Comparison of ENCODE assay signal across 9 cellular contexts in the genomic region with DNA sequence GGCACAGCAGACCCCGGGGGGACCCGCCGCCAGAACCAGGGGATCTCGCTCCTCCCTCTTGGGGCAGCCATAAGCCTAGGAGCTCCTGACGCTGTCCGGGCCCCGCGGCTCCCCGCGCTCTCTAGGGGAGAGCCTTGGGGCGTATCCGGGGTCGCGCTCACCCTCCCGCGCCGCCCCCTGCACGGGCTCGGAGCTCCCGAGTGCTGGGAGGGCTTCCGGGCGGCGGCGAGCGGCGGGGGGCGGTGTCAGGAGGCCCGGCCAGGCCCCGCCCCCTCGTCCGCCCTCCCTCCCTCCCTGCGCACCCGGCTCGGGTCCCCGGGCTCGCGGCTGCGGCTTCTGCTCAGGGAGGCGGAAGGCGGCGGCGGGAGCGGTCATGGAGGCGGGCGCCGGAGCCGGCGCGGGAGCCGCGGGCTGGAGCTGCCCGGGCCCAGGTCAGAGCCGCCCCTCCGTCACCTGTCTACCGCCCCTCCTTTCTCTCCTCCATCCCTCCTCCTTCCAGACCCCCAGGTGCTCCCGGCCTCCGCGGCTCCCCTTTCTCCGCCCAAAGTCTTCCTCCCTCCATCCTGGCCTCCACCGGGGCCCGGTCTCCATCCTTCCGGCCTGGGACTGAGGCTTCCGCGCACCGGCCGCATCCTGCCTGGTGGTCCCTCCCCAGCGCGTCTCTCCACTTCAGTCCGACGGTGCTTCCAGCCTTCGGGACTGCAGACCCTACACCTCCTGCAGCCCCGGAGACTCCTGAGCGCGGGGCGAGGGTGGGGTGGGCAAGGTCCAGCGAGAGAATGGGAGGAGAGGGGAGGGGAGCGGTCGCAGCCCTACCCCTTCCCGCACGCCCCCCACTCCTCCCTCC. TPM values are rescaled to one million over a fixed set of nuclear protein-coding genes. Genes with fewer than 3 reads are reported as not detected.
DNase-seq lines count a peak whose midpoint lies in the region; ATAC-seq, FAIRE-seq and TF ChIP-seq lines count a peak whose summit lies in the region.
"Had no signal": no experiment of that assay in that cellular context is flagged by ENCODE, and none has a peak within 500 bp of the region (broad histone marks: within the 10 kb centered on the region; RNA-seq: fewer than 3 reads in every experiment).

No MANE protein-coding gene starts in this region.

- H3K4ac ChIP-seq in IMR-90 (ENCODE audit: low read depth, low read length): peak overlapping the region; percentile 66

- H3K27ac ChIP-seq in IMR-90 (ENCODE audit: insufficient read depth, low read length) (peak overlapping the region; percentile 32; the same call in 1 of the 2 replicates), SJSA1 (no peak overlapping the region), pancreas (no peak overlapping the region), tibial artery (peak overlapping the region; percentile 67 to 73)

- peak overlapping the region; percentile 45 for H2AK5ac ChIP-seq in IMR-90 (ENCODE audit: low read depth, low read length)

- peak overlapping the region; percentile 88 to 95; a peak in 3 of 4 replicates for H4K8ac ChIP-seq in IMR-90 (ENCODE audit: low read depth in 2 of 2, low read length in 2 of 2)

- H4K91ac ChIP-seq in IMR-90 (ENCODE audit: insufficient read depth, low read depth, low read length): peak overlapping the region; percentile 41

- intact Hi-C loops in Calu3 (cut with micrococcal nuclease; ENCODE audit: unreplicated experiment) (loop anchor here (5.0 kb wide), 1 partner anchor 91 kb away; no protein-coding TSS in a partner anchor), IMR-90 (cut with micrococcal nuclease) (loop anchor here (5.0 kb wide), 1 partner anchor 36 kb away; no protein-coding TSS in a partner anchor), pancreas (cut with DNase I) (no loop called here), tibial artery (cut with DNase I; ENCODE audit: low total_unique reads) (loop anchor here (5.0 kb wide), 1 partner anchor 36 kb away; no protein-coding TSS in a partner anchor)
- intact Hi-C loops in activated naive CD4-positive, alpha-beta T cell treated with anti-CD3 and anti-CD28 coated beads for 36 hours (cut with micrococcal nuclease): loop anchor here (1.0 to 5.0 kb wide), 5 partner anchors 52 to 448 kb away; a partner anchor contains a TSS

- peak overlapping the region; percentile 51; the same call in 1 of the 2 replicates for H4K5ac ChIP-seq in IMR-90 (ENCODE audit: low read depth, low read length)

- peak overlapping the region; percentile 78 for H3K9ac ChIP-seq in IMR-90 (ENCODE audit: low read depth, low read length)

- no peak for TF ChIP-seq RAD21 in IMR-90 (IDR thresholded peaks at IDR 0.05; ENCODE audit: low read length)

- 3% methylated on average over 11 of the region's 80 CpGs; no CpG with 5 or more reads in 1 of the 2 experiments for WGBS in IMR-90 (ENCODE audit: extremely low coverage in 2 of 2, insufficient read length in 1 of 2), 2 experiments
- 0 to 1% methylated on average over 34 to 80 of the region's 80 CpGs for WGBS in pancreas, 2 donors

- no peak overlapping the region for H2BK5ac ChIP-seq in IMR-90 (ENCODE audit: low read depth, low read length, poor library complexity, severe bottlenecking)

- H3K36me3 Mint-ChIP-seq in Calu3 (ENCODE audit: insufficient read depth, unreplicated experiment): peaks cover 15% of the 10 kb centered on the region
- H3K36me3 Mint-ChIP-seq in activated naive CD4-positive, alpha-beta T cell treated with anti-CD3 and anti-CD28 coated beads for 36 hours (ENCODE audit: low read depth): no peaks in the 10 kb centered on the region
- peaks cover 17% of the 10 kb centered on the region for H3K36me3 Mint-ChIP-seq in glutamatergic neuron (ENCODE audit: unreplicated experiment)

- H3K36me3 ChIP-seq in IMR-90 (ENCODE audit: control insufficient read depth, insufficient read depth, low read length) (peaks cover 6% of the 10 kb centered on the region), SJSA1 (no peaks in the 10 kb centered on the region), pancreas (no peaks in the 10 kb centered on the region), tibial artery (no peaks in the 10 kb centered on the region)

- no peak overlapping the region for H2BK20ac ChIP-seq in IMR-90 (ENCODE audit: low read depth, low read length)

- H3K27me3 Mint-ChIP-seq in Calu3 (ENCODE audit: unreplicated experiment): peaks cover 70% of the 10 kb centered on the region
- H3K27me3 Mint-ChIP-seq in activated naive CD4-positive, alpha-beta T cell treated with anti-CD3 and anti-CD28 coated beads for 36 hours (ENCODE audit: low read depth): peaks cover 3% of the 10 kb centered on the region
- peaks cover 10% of the 10 kb centered on the region for H3K27me3 Mint-ChIP-seq in glutamatergic neuron (ENCODE audit: unreplicated experiment)

- H3K56ac ChIP-seq in IMR-90 (ENCODE audit: extremely low read depth, insufficient read depth, low read length): 0 out of 2 replicates have a peak overlapping the region, but pooled peaks have one; percentile 38

- peak overlapping the region; percentile 87 for H2AK9ac ChIP-seq in IMR-90 (replicated peaks; ENCODE audit: low read depth, low read length, poor library complexity)

- dilution Hi-C loops in IMR-90 (cut with HindIII; ENCODE audit: low sequenced_read_pairs, unreplicated experiment): no loop called here

- peak overlapping the region; percentile 95 for H3K4me3 ChIP-seq in IMR-90 (ENCODE audit: insufficient read depth, low read depth, low read length)
- peak overlapping the region; percentile 78 for H3K4me3 ChIP-seq in SJSA1
- peak overlapping the region; percentile 49 to 77 (median 75) for H3K4me3 ChIP-seq in pancreas
- peak overlapping the region; percentile 77 for H3K4me3 ChIP-seq in tibial artery

- ATAC-seq in GM21423 (IDR thresholded peaks at IDR 0.05; ENCODE audit: unreplicated experiment): peak; percentile 79
- peak; percentile 94 for ATAC-seq in IMR-90 (ENCODE audit: low read depth)
- peak; percentile 93 to 96 (median 96) for ATAC-seq in pancreas

- H3K4me3 Mint-ChIP-seq in Calu3 (ENCODE audit: low read depth, unreplicated experiment) (peak overlapping the region; percentile 76), glutamatergic neuron (ENCODE audit: unreplicated experiment) (peak overlapping the region; percentile 90)
- H3K4me3 Mint-ChIP-seq in activated naive CD4-positive, alpha-beta T cell treated with anti-CD3 and anti-CD28 coated beads for 36 hours: peak overlapping the region; percentile 82

- H3K27ac Mint-ChIP-seq in Calu3 (ENCODE audit: unreplicated experiment) (no peak overlapping the region), glutamatergic neuron (ENCODE audit: unreplicated experiment) (peak overlapping the region; percentile 66)
- no peak overlapping the region for H3K27ac Mint-ChIP-seq in activated naive CD4-positive, alpha-beta T cell treated with anti-CD3 and anti-CD28 coated beads for 36 hours

- TF ChIP-seq CTCF in Calu3 (IDR thresholded peaks at IDR 0.05; ENCODE audit: unreplicated experiment): no peak
- TF ChIP-seq CTCF in IMR-90 (conservative IDR thresholded peaks at IDR 0.05; ENCODE audit: low read depth, low read length): no peak
- TF ChIP-seq CTCF in glutamatergic neuron (IDR thresholded peaks at IDR 0.05; ENCODE audit: partially characterized antibody, unreplicated experiment): no peak
- no peak for TF ChIP-seq CTCF in pancreas (IDR thresholded peaks at IDR 0.05)
- TF ChIP-seq CTCF in tibial artery (IDR thresholded peaks at IDR 0.05): no peak

- peak overlapping the region; percentile 94 for H3K4me2 ChIP-seq in IMR-90 (ENCODE audit: low read depth, low read length)

- H3K27me3 ChIP-seq in IMR-90 (ENCODE audit: control insufficient read depth, insufficient read depth, low read length) (peaks cover 11% of the 10 kb centered on the region; the same call in 1 of the 2 replicates), SJSA1 (replicated peaks) (peaks cover 8% of the 10 kb centered on the region; the same call in 1 of the 2 replicates), pancreas (no peaks in the 10 kb centered on the region), tibial artery (no peaks in the 10 kb centered on the region)

- TF ChIP-seq POLR2A in IMR-90 (IDR thresholded peaks at IDR 0.05; ENCODE audit: low read depth, low read length): no peak

- peak overlapping the region; percentile 45; the same call in 1 of the 2 replicates for H3K23ac ChIP-seq in IMR-90 (ENCODE audit: low read depth, low read length)

- H3K4me1 ChIP-seq in IMR-90 (ENCODE audit: control insufficient read depth, insufficient read depth, low read length) (peaks cover 9% of the 10 kb centered on the region), SJSA1 (replicated peaks) (peaks cover 10% of the 10 kb centered on the region), pancreas (peaks cover 0 to 5% (median 4%) of the 10 kb centered on the region in 3 donors), tibial artery (peaks cover 0 to 23% (median 18%) of the 10 kb centered on the region in 4 donors)

- no peaks in the 10 kb centered on the region for H3K9me3 ChIP-seq in IMR-90 (ENCODE audit: control insufficient read depth, insufficient read depth, low read length)
- no peaks in the 10 kb centered on the region for H3K9me3 ChIP-seq in SJSA1 (replicated peaks)
- no peaks in the 10 kb centered on the region for H3K9me3 ChIP-seq in pancreas
- no peaks in the 10 kb centered on the region for H3K9me3 ChIP-seq in tibial artery

- POLR2A ChIA-PET in IMR-90 (lab: Charles Lee; ENCODE audit: unreplicated experiment): no interaction called here

- DNase-seq in Calu3: peak; percentile 71
- DNase-seq in IMR-90: peak; percentile 38
- peak; percentile 52 to 68 for DNase-seq in SJSA1 (ENCODE audit: low read depth in 1 of 2, low spot score in 2 of 2)
- DNase-seq in activated naive CD4-positive, alpha-beta T cell treated with anti-CD3 and anti-CD28 coated beads for 36 hours: peak; percentile 79
- DNase-seq in glutamatergic neuron: peak; percentile 85
- DNase-seq in pancreas: peak; percentile 65 to 91 (median 78)
- DNase-seq in tibial artery: peak; percentile 66 to 88

- peaks cover 0 to 13% of the 10 kb centered on the region in 2 experiments; a peak in 2 of 4 replicates for H3K79me1 ChIP-seq in IMR-90 (ENCODE audit: low read depth in 1 of 2, low read length in 2 of 2)

- H4K20me1 ChIP-seq in IMR-90 (ENCODE audit: insufficient read depth, low read length): no peaks in the 10 kb centered on the region

- H2BK15ac ChIP-seq in IMR-90 (ENCODE audit: low read depth, low read length): no peak overlapping the region; the same call in 2 of the 3 replicates

- H3K9me3 Mint-ChIP-seq in Calu3 (ENCODE audit: low read depth, unreplicated experiment) (no peaks in the 10 kb centered on the region), glutamatergic neuron (ENCODE audit: unreplicated experiment) (peaks cover 6% of the 10 kb centered on the region)
- no peaks in the 10 kb centered on the region for H3K9me3 Mint-ChIP-seq in activated naive CD4-positive, alpha-beta T cell treated with anti-CD3 and anti-CD28 coated beads for 36 hours

- H2BK120ac ChIP-seq in IMR-90 (ENCODE audit: low read depth, low read length): no peak overlapping the region; the same call in 1 of the 2 replicates

- peak overlapping the region; percentile 76 for H3K18ac ChIP-seq in IMR-90 (ENCODE audit: low read depth, low read length)

- CTCF ChIA-PET in Calu3 (lab: Charles Lee) (interaction anchor here (0.5 kb wide), 1 partner anchor 91 kb away, joined by 3 read pairs; no protein-coding TSS in a partner anchor), IMR-90 (lab: Yijun Ruan, JAX) (no interaction called here)
- CTCF ChIA-PET in activated naive CD4-positive, alpha-beta T cell treated with anti-CD3 and anti-CD28 coated beads for 36 hours (lab: Charles Lee): no interaction called here

- H2AFZ ChIP-seq in IMR-90 (replicated peaks; ENCODE audit: low read length, poor library complexity): peak overlapping the region; percentile 97

- H3K4me1 Mint-ChIP-seq in Calu3 (ENCODE audit: low read depth, unreplicated experiment) (no peaks in the 10 kb centered on the region), glutamatergic neuron (ENCODE audit: low read depth, unreplicated experiment) (peaks cover 11% of the 10 kb centered on the region)
- H3K4me1 Mint-ChIP-seq in activated naive CD4-positive, alpha-beta T cell treated with anti-CD3 and anti-CD28 coated beads for 36 hours (ENCODE audit: low read depth): peaks cover 3% of the 10 kb centered on the region

- H3K14ac ChIP-seq in IMR-90 (replicated peaks; ENCODE audit: low read depth, low read length): peak overlapping the region; percentile 55; the same call in 1 of the 2 replicates

- 0 out of 2 replicates have a peak, but pooled peaks cover 2% of the 10 kb centered on the region for H3K9me1 ChIP-seq in IMR-90 (ENCODE audit: insufficient read depth, low read length)

- BruUV-seq in Calu3 (replicated peaks; lab: Mats Ljungman, UMichigan): no TSS peak
- no TSS peak for BruUV-seq in IMR-90 (replicated peaks; lab: Mats Ljungman, UMichigan)

- FAIRE-seq in pancreas (lab: Jason Lieb, UNC): no peak

- in situ Hi-C loops in IMR-90 (cut with MboI; ENCODE audit: low sequenced_read_pairs): no loop called here

RNA-seq across cellular contexts. Expression of a gene that starts 0.4 kb away (rescaled TPM):
- 2.2 and 5.9 TPM in 2 replicates for total RNA-seq in Calu3 (2022)
- 7.7 and 8.3 TPM in 2 replicates for total RNA-seq in IMR-90 (2012; rRNA removed)
- 15.1 and 18.0 TPM in 2 replicates for polyA plus RNA-seq in IMR-90 (2012; rRNA removed)
- 5.3 and 5.9 TPM in 2 replicates for polyA plus RNA-seq in IMR-90 (2012; cell fraction: cytosol; rRNA removed)
- polyA plus RNA-seq in IMR-90 (2012; cell fraction: nucleus; rRNA removed; ENCODE audit: low replicate concordance): 41.0 and 106 TPM in 2 replicates
- 1.0 and 1.8 TPM in 2 replicates for total RNA-seq in SJSA1 (2014; rRNA removed; shearing (Covaris generic))
- total RNA-seq in activated naive CD4-positive, alpha-beta T cell treated with anti-CD3 and anti-CD28 coated beads for 36 hours: 1 to 10 TPM; 4.2 to 5.9 TPM
- 202 TPM for total RNA-seq in glutamatergic neuron (ENCODE audit: unreplicated experiment)
- 1 to 10 TPM in 2 of 6 donors, under 1 TPM in 4; 0.66 to 2.4 (median 0.88) TPM for total RNA-seq in pancreas
- 1 to 10 TPM; 1.7 to 2.9 TPM for polyA plus RNA-seq in pancreas

RNA-seq across cellular contexts. Expression of a gene that starts 15.8 kb away (rescaled TPM):
- total RNA-seq in Calu3 (2022) (not detected in 2 replicates), IMR-90 (2012; rRNA removed) (not detected in 2 replicates), glutamatergic neuron (ENCODE audit: unreplicated experiment) (not detected), pancreas (not detected)
- polyA plus RNA-seq in IMR-90 (2012; rRNA removed) (not detected in 2 replicates), pancreas (not detected)
- 0.04 TPM in 1 of 2 replicates, not detected in the other for polyA plus RNA-seq in IMR-90 (2012; cell fraction: cytosol; rRNA removed)
- polyA plus RNA-seq in IMR-90 (2012; cell fraction: nucleus; rRNA removed; ENCODE audit: low replicate concordance): not detected in 2 replicates
- not detected in 2 replicates for total RNA-seq in SJSA1 (2014; rRNA removed; shearing (Covaris generic))
- not detected for total RNA-seq in activated naive CD4-positive, alpha-beta T cell treated with anti-CD3 and anti-CD28 coated beads for 36 hours
- total RNA-seq: glomerular endothelial cell had no signal

RNA-seq across cellular contexts. Expression of a gene that starts 38.9 kb away (rescaled TPM):
- 0.42 and 0.98 TPM in 2 replicates for total RNA-seq in Calu3 (2022)
- 116 and 139 TPM in 2 replicates for total RNA-seq in IMR-90 (2012; rRNA removed)
- polyA plus RNA-seq in IMR-90 (2012; rRNA removed): 154 and 167 TPM in 2 replicates
- polyA plus RNA-seq in IMR-90 (2012; cell fraction: cytosol; rRNA removed): 67.5 and 137 TPM in 2 replicates
- polyA plus RNA-seq in IMR-90 (2012; cell fraction: nucleus; rRNA removed; ENCODE audit: low replicate concordance): 165 and 525 TPM in 2 replicates
- 56.8 and 84.7 TPM in 2 replicates for total RNA-seq in SJSA1 (2014; rRNA removed; shearing (Covaris generic))
- total RNA-seq in activated naive CD4-positive, alpha-beta T cell treated with anti-CD3 and anti-CD28 coated beads for 36 hours: under 1 TPM; 0.02 to 0.05 TPM
- total RNA-seq in glutamatergic neuron (ENCODE audit: unreplicated experiment): 241 TPM
- 1 to 10 TPM in 3 of 6 donors, under 1 TPM in 3; 0.28 to 2.3 (median 1.0) TPM for total RNA-seq in pancreas
- 1 to 10 TPM in 1 of 2 donors, under 1 TPM in 1; 0.82 to 2.1 TPM for polyA plus RNA-seq in pancreas

RNA-seq across cellular contexts. Expression of a gene that starts 52.2 kb away (rescaled TPM):
- total RNA-seq in Calu3 (2022) (115 and 154 TPM in 2 replicates), IMR-90 (2012; rRNA removed) (421 and 914 TPM in 2 replicates), glutamatergic neuron (ENCODE audit: unreplicated experiment) (63.6 TPM), pancreas (10 to 100 TPM; 15.0 to 46.0 (median 30.4) TPM)
- polyA plus RNA-seq in IMR-90 (2012; rRNA removed) (426 and 525 TPM in 2 replicates), pancreas (10 to 100 TPM in 1 of 2 donors, 1 to 10 TPM in 1; 8.7 to 15.4 TPM)
- 91.7 and 135 TPM in 2 replicates for polyA plus RNA-seq in IMR-90 (2012; cell fraction: cytosol; rRNA removed)
- polyA plus RNA-seq in IMR-90 (2012; cell fraction: nucleus; rRNA removed; ENCODE audit: low replicate concordance): 22.2 and 179 TPM in 2 replicates
- total RNA-seq in SJSA1 (2014; rRNA removed; shearing (Covaris generic)): 919 and 957 TPM in 2 replicates
- 10 to 100 TPM; 33.0 to 35.4 TPM for total RNA-seq in activated naive CD4-positive, alpha-beta T cell treated with anti-CD3 and anti-CD28 coated beads for 36 hours

Comparison
In these comparisons a context has a peak if more than half of its experiments do, and no peak if none do; other contexts are left out.
1. H3K27ac ChIP-seq: peak in IMR-90 (single experiment) and tibial artery (2 of 2); none in SJSA1 (single experiment) and pancreas (0 of 4).
2. RNA of a gene that starts 0.4 kb away (total RNA-seq): 202 TPM in glutamatergic neuron (single experiment); 7.7 to 8.3 TPM in IMR-90, 2.2 to 5.9 TPM in Calu3, 4.2 to 5.9 TPM in activated naive CD4-positive, alpha-beta T cell treated with anti-CD3 and anti-CD28 coated beads for 36 hours, 1.0 to 1.8 TPM in SJSA1 and 0.66 to 2.4 TPM in pancreas; every median in the first group is over 10 times any median in the second.
3. RNA of a gene that starts 38.9 kb away (total RNA-seq): 241 TPM in glutamatergic neuron (single experiment), 116 to 139 TPM in IMR-90 and 56.8 to 84.7 TPM in SJSA1; 0.28 to 2.3 TPM in pancreas, 0.42 to 0.98 TPM in Calu3 and 0.02 to 0.05 TPM in activated naive CD4-positive, alpha-beta T cell treated with anti-CD3 and anti-CD28 coated beads for 36 hours; every median in the first group is over 10 times any median in the second.
4. intact Hi-C loops: an anchor here in Calu3 (5.0 kb wide), IMR-90 (5.0 kb wide), activated naive CD4-positive, alpha-beta T cell treated with anti-CD3 and anti-CD28 coated beads for 36 hours (1.0 to 5.0 kb wide) and tibial artery (5.0 kb wide); none called in pancreas.
5. Peak in every context shown above with its lines, with median percentiles within 50 percentile points of each other: DNase-seq, H3K4me3 Mint-ChIP-seq, ATAC-seq and H3K4me3 ChIP-seq.